Comparison of ENCODE assay signal across 9 cellular contexts in genomic region chr7:143279186-143280098, GRCh38. TPM values are rescaled to one million over a fixed set of nuclear protein-coding genes. Genes with fewer than 3 reads are reported as not detected.
DNase-seq lines count a peak whose midpoint lies in the region; ATAC-seq and TF ChIP-seq lines count a peak whose summit lies in the region.
"Had no signal": no experiment of that assay in that cellular context is flagged by ENCODE, and none has a peak within 500 bp of the region (broad histone marks: within the 10 kb centered on the region; RNA-seq: fewer than 3 reads in every experiment).

No MANE protein-coding gene starts in this region.

- no peaks in the 10 kb centered on the region for H3K36me3 Mint-ChIP-seq in activated naive CD8-positive, alpha-beta T cell treated with anti-CD3 and anti-CD28 coated beads for 36 hours

- no peak for TF ChIP-seq CTCF in smooth muscle cell (IDR thresholded peaks at IDR 0.05; ENCODE audit: borderline replicate concordance, insufficient read depth, poor library complexity, severe bottlenecking)

- no peaks in the 10 kb centered on the region for H3K4me1 ChIP-seq in smooth muscle cell (ENCODE audit: low read depth)

- 54% methylated on average over 8 of the region's 8 CpGs for WGBS in smooth muscle cell (ENCODE audit: low lambda C conversion rate)

- peaks cover 29% of the 10 kb centered on the region for H3K4me1 Mint-ChIP-seq in activated naive CD8-positive, alpha-beta T cell treated with anti-CD3 and anti-CD28 coated beads for 36 hours

- H3K27ac Mint-ChIP-seq in activated naive CD8-positive, alpha-beta T cell treated with anti-CD3 and anti-CD28 coated beads for 36 hours, result peak overlapping the region; percentile 85

- H3K27me3 Mint-ChIP-seq in activated naive CD8-positive, alpha-beta T cell treated with anti-CD3 and anti-CD28 coated beads for 36 hours, result no peaks in the 10 kb centered on the region

- peak overlapping the region; percentile 72 for H3K9ac ChIP-seq in smooth muscle cell (ENCODE audit: low read depth)

- no peaks in the 10 kb centered on the region for H3K79me2 ChIP-seq in smooth muscle cell (ENCODE audit: low read depth)

- DNase-seq in DMS79 treated with DMSO at 0.1 percent for 48 hours (lab: John Stamatoyannopoulos, UW), result peak; percentile 5
- no peak for DNase-seq in DMS79 (lab: John Stamatoyannopoulos, UW)
- no peak for DNase-seq in activated naive CD8-positive, alpha-beta T cell treated with anti-CD3 and anti-CD28 coated beads for 36 hours
- no peak for DNase-seq in left ventricle myocardium superior
- DNase-seq in smooth muscle cell (lab: John Stamatoyannopoulos, UW; ENCODE audit: unreplicated experiment), result no peak
- DNase-seq in NCI-H1436 (lab: John Stamatoyannopoulos, UW), result no peak
- no peak for DNase-seq in iPS-NIHi7 (ENCODE audit: extremely low spot score)

- H2AFZ ChIP-seq in smooth muscle cell (ENCODE audit: low read depth), result peak overlapping the region; percentile 1

- no peaks in the 10 kb centered on the region for H4K20me1 ChIP-seq in smooth muscle cell (ENCODE audit: low read depth)

- no peaks in the 10 kb centered on the region for H3K9me3 Mint-ChIP-seq in activated naive CD8-positive, alpha-beta T cell treated with anti-CD3 and anti-CD28 coated beads for 36 hours

- intact Hi-C loops in left ventricle myocardium superior (cut with micrococcal nuclease), result no loop called here

- peak overlapping the region; percentile 38 for H3K4me2 ChIP-seq in smooth muscle cell

- peak; percentile 75 for ATAC-seq in left ventricle myocardium superior
- no peak for ATAC-seq in GM21381 (IDR thresholded peaks at IDR 0.05; ENCODE audit: unreplicated experiment)

- H3K36me3 ChIP-seq in smooth muscle cell (ENCODE audit: low read depth), result no peaks in the 10 kb centered on the region

- H3K4me3 Mint-ChIP-seq in activated naive CD8-positive, alpha-beta T cell treated with anti-CD3 and anti-CD28 coated beads for 36 hours, result peak overlapping the region; percentile 76

- H3K9me3 ChIP-seq in smooth muscle cell (replicated peaks; ENCODE audit: low read depth), result no peaks in the 10 kb centered on the region

- no peaks in the 10 kb centered on the region for H3K27me3 ChIP-seq in smooth muscle cell (ENCODE audit: low read depth)

- H3F3A ChIP-seq in smooth muscle cell (ENCODE audit: low read depth), result no peaks in the 10 kb centered on the region

- peak overlapping the region; percentile 85 for H3K27ac ChIP-seq in smooth muscle cell (ENCODE audit: low read depth)
- H3K27ac ChIP-seq: SK-N-MC had no signal

- no peak overlapping the region for H3K4me3 ChIP-seq in smooth muscle cell
- H3K4me3 ChIP-seq: SK-N-MC had no signal

RNA-seq across cellular contexts. Expression of gene TMEM139, which starts 5.3 kb away (rescaled TPM):
- total RNA-seq in activated naive CD8-positive, alpha-beta T cell treated with anti-CD3 and anti-CD28 coated beads for 36 hours, result 1 to 10 TPM; 2.3 to 2.7 TPM
- total RNA-seq in left ventricle myocardium superior (20.3 TPM), smooth muscle cell (0.99 and 9.1 TPM in 2 replicates)
- 0.93 and 4.0 TPM in 2 replicates for polyA plus RNA-seq in smooth muscle cell

RNA-seq across cellular contexts. Expression of gene CASP2, which starts 8.7 kb away (rescaled TPM):
- 10 to 100 TPM; 71.8 to 79.7 TPM for total RNA-seq in activated naive CD8-positive, alpha-beta T cell treated with anti-CD3 and anti-CD28 coated beads for 36 hours
- total RNA-seq in left ventricle myocardium superior (12.6 TPM), smooth muscle cell (13.4 and 22.0 TPM in 2 replicates)
- polyA plus RNA-seq in smooth muscle cell, result 8.1 and 10.7 TPM in 2 replicates

RNA-seq across cellular contexts. Expression of gene GSTK1, which starts 16.2 kb away (rescaled TPM):
- total RNA-seq in activated naive CD8-positive, alpha-beta T cell treated with anti-CD3 and anti-CD28 coated beads for 36 hours, result 100 to 1,000 TPM; 136 to 137 TPM
- total RNA-seq in left ventricle myocardium superior (303 TPM), smooth muscle cell (102 and 158 TPM in 2 replicates)
- polyA plus RNA-seq in smooth muscle cell, result 105 and 136 TPM in 2 replicates

RNA-seq across cellular contexts. Expression of gene CLCN1, which starts 36.5 kb away (rescaled TPM):
- under 1 TPM in 1 of 2 experiments, not detected in 1; 0.06 TPM for total RNA-seq in activated naive CD8-positive, alpha-beta T cell treated with anti-CD3 and anti-CD28 coated beads for 36 hours
- total RNA-seq in left ventricle myocardium superior (not detected), smooth muscle cell (not detected in 2 replicates)
- not detected in 2 replicates for polyA plus RNA-seq in smooth muscle cell

RNA-seq across cellular contexts. Expression of gene TAS2R40, which starts 57.6 kb away (rescaled TPM):
- total RNA-seq in activated naive CD8-positive, alpha-beta T cell treated with anti-CD3 and anti-CD28 coated beads for 36 hours, result not detected
- not detected for total RNA-seq in left ventricle myocardium superior
- total RNA-seq in smooth muscle cell, result not detected in 2 replicates
- not detected in 2 replicates for polyA plus RNA-seq in smooth muscle cell
